Comparison of ENCODE assay signal across 8 cellular contexts in genomic region chr11:12088047-12088481, GRCh38. TPM values are rescaled to one million over a fixed set of nuclear protein-coding genes. Genes with fewer than 3 reads are reported as not detected.
DNase-seq lines count a peak whose midpoint lies in the region; ATAC-seq and TF ChIP-seq lines count a peak whose summit lies in the region.
"Had no signal": no experiment of that assay in that cellular context is flagged by ENCODE, and none has a peak within 500 bp of the region (broad histone marks: within the 10 kb centered on the region; RNA-seq: fewer than 3 reads in every experiment).

No MANE protein-coding gene starts in this region.

- no peak overlapping the region for H3K4me3 Mint-ChIP-seq in nephron progenitor cell
- H3K4me3 Mint-ChIP-seq: memory B cell had no signal

- intact Hi-C loops in sciatic nerve (cut with DNase I), result no loop called here

- peaks cover 25% of the 10 kb centered on the region for H3K4me1 Mint-ChIP-seq in nephron progenitor cell

- TF ChIP-seq CTCF in nephron progenitor cell (IDR thresholded peaks at IDR 0.05), result no peak

- peak; percentile 69 for ATAC-seq in sciatic nerve
- ATAC-seq in GM21619 (IDR thresholded peaks at IDR 0.05; ENCODE audit: unreplicated experiment), result no peak
- no peak for ATAC-seq in HG03025 (IDR thresholded peaks at IDR 0.05; ENCODE audit: low FRiP score, unreplicated experiment)

- H3K9me3 Mint-ChIP-seq in nephron progenitor cell, result no peaks in the 10 kb centered on the region
- H3K9me3 Mint-ChIP-seq: memory B cell had no signal

- H3K27ac Mint-ChIP-seq in nephron progenitor cell, result no peak overlapping the region
- H3K27ac Mint-ChIP-seq: memory B cell had no signal

- peak; percentile 96 for DNase-seq in HCEC 1CT
- peak; percentile 20 to 57 for DNase-seq in SW 1271 (lab: John Stamatoyannopoulos, UW)
- DNase-seq in fibroblast of gingiva (ENCODE audit: low read depth), result peak; percentile 91
- peak; percentile 68 for DNase-seq in sciatic nerve (ENCODE audit: low spot score)
- no peak for DNase-seq in nephron progenitor cell

- H3K27me3 Mint-ChIP-seq in nephron progenitor cell (ENCODE audit: low read depth, poor library complexity), result peaks cover 9% of the 10 kb centered on the region

- no peaks in the 10 kb centered on the region for H3K36me3 Mint-ChIP-seq in nephron progenitor cell (ENCODE audit: low read depth)
- H3K36me3 Mint-ChIP-seq: memory B cell had no signal

RNA-seq across cellular contexts. Expression of gene MICAL2, which starts 22.3 kb away (rescaled TPM):
- 92.4 TPM for total RNA-seq in sciatic nerve
